In genomic region chr3:38031022-38031994, GRCh38 we compare ENCODE assay signal across 9 cellular contexts. TPM values are rescaled to one million over a fixed set of nuclear protein-coding genes. Genes with fewer than 3 reads are reported as not detected.
DNase-seq lines count a peak whose midpoint lies in the region; ATAC-seq lines count a peak whose summit lies in the region.
"Had no signal": no experiment of that assay in that cellular context is flagged by ENCODE, and none has a peak within 500 bp of the region (broad histone marks: within the 10 kb centered on the region; RNA-seq: fewer than 3 reads in every experiment).

No MANE protein-coding gene starts in this region.

- 52% methylated on average over 9 of the region's 9 CpGs for WGBS in right cardiac atrium

- no peaks in the 10 kb centered on the region for H3K4me1 ChIP-seq in right cardiac atrium (ENCODE audit: control insufficient read depth, insufficient read depth, low read length)

- H3K9me3 ChIP-seq in right cardiac atrium (ENCODE audit: control insufficient read depth, low read length): no peaks in the 10 kb centered on the region

- H3K4me3 ChIP-seq in right cardiac atrium (ENCODE audit: low read length): no peak overlapping the region

- ATAC-seq in right cardiac atrium (peak; percentile 2 to 22), HG03025 (IDR thresholded peaks at IDR 0.05; ENCODE audit: low FRiP score, unreplicated experiment) (no peak), HG02870 (IDR thresholded peaks at IDR 0.05; ENCODE audit: unreplicated experiment) (no peak)

- H3K27ac ChIP-seq in right cardiac atrium (ENCODE audit: low read length): no peak overlapping the region

- H3K27me3 ChIP-seq in right cardiac atrium (ENCODE audit: control insufficient read depth, insufficient read depth): no peaks in the 10 kb centered on the region

- DNase-seq in activated naive CD4-positive, alpha-beta T cell treated with Interleukin-2 at 50 U/mL for 16 hours: peak; percentile 63
- DNase-seq in activated naive CD4-positive, alpha-beta T cell (lab: John Stamatoyannopoulos, UW): no peak
- DNase-seq in activated effector memory CD4-positive, alpha-beta T cell treated with anti-CD3 and anti-CD28 coated beads, Interleukin-2, amount 50 U/mL, for 16 hours: peak; percentile 87
- peak in 1 of 3 donors; percentile 55 for DNase-seq in right cardiac atrium
- peak in 2 of 3 experiments; percentile 45 to 49 for DNase-seq in stimulated activated CD4-positive, alpha-beta T cell treated with anti-CD3 and anti-CD28 coated beads, TNF-alpha, amount 100 ng/mL, for 4 hours (ENCODE audit: low read depth in 3 of 3)
- DNase-seq in NCI-H510A treated with DMSO at 0.1 percent for 48 hours (lab: John Stamatoyannopoulos, UW): no peak

- intact Hi-C loops in right cardiac atrium (cut with DNase I): no loop called here

RNA-seq across cellular contexts. Expression of gene PLCD1, which starts 1.9 kb away (rescaled TPM):
- 10 to 100 TPM; 12.1 to 17.7 (median 15.2) TPM for total RNA-seq in right cardiac atrium
- 11.2 TPM for polyA plus RNA-seq in right cardiac atrium

RNA-seq across cellular contexts. Expression of gene DLEC1, which starts 7.7 kb away (rescaled TPM):
- 1 to 10 TPM in 1 of 4 donors, under 1 TPM in 3; 0.23 to 1.0 (median 0.61) TPM for total RNA-seq in right cardiac atrium
- 0.48 TPM for polyA plus RNA-seq in right cardiac atrium
- total RNA-seq: SK-MEL-5 had no signal

RNA-seq across cellular contexts. Expression of gene VILL, which starts 40.7 kb away (rescaled TPM):
- 1 to 10 TPM; 4.0 to 9.7 (median 8.8) TPM for total RNA-seq in right cardiac atrium
- polyA plus RNA-seq in right cardiac atrium: 5.4 TPM

Comparison
In these comparisons a context has a peak if more than half of its experiments do, and no peak if none do; other contexts are left out.
1. DNase-seq: peak in activated naive CD4-positive, alpha-beta T cell treated with Interleukin-2 at 50 U/mL for 16 hours (single experiment), activated effector memory CD4-positive, alpha-beta T cell treated with anti-CD3 and anti-CD28 coated beads, Interleukin-2, amount 50 U/mL, for 16 hours (single experiment) and stimulated activated CD4-positive, alpha-beta T cell treated with anti-CD3 and anti-CD28 coated beads, TNF-alpha, amount 100 ng/mL, for 4 hours (2 of 3); none in activated naive CD4-positive, alpha-beta T cell (0 of 4) and NCI-H510A treated with DMSO at 0.1 percent for 48 hours (single experiment).
2. ATAC-seq: peak in right cardiac atrium (2 of 2); none in HG03025 (single experiment) and HG02870 (single experiment).